23 cellular contexts compared by ENCODE assay signal in genomic region chr6:12693122-12693521, GRCh38.
"Had no signal": no experiment of that assay in that cellular context is flagged by ENCODE, and none has a peak within 500 bp of the region (broad histone marks: within the 10 kb centered on the region; RNA-seq: fewer than 3 reads in every experiment).

No MANE protein-coding gene starts in this region.

- H3K36me3 ChIP-seq: colonic mucosa, esophagus muscularis mucosa, esophagus squamous epithelium, gastrocnemius medialis, gastroesophageal sphincter, heart left ventricle, heart right ventricle had no signal

- H3K27ac ChIP-seq: colonic mucosa, coronary artery, dorsolateral prefrontal cortex, epithelial cell of prostate, esophagus muscularis mucosa, esophagus squamous epithelium, foreskin keratinocyte, gastrocnemius medialis, gastroesophageal sphincter, heart left ventricle, heart right ventricle had no signal

- H3K9me3 ChIP-seq: colonic mucosa, esophagus muscularis mucosa, esophagus squamous epithelium, gastrocnemius medialis, gastroesophageal sphincter, heart right ventricle had no signal

- DNase-seq: colonic mucosa; cortex of kidney; dermis blood vessel endothelial cell; dorsolateral prefrontal cortex; effector CD4-positive, alpha-beta T cell; effector CD8-positive, alpha-beta T cell; effector memory CD4-positive, alpha-beta T cell; effector memory CD8-positive, alpha-beta T cell; endodermal cell; erythroblast; esophagus squamous epithelium; foreskin fibroblast; foreskin keratinocyte; foreskin melanocyte; gastrocnemius medialis; glutamatergic neuron; head of caudate nucleus; heart left ventricle; heart right ventricle had no signal

- H3K27me3 ChIP-seq: colonic mucosa, esophagus muscularis mucosa, gastrocnemius medialis, gastroesophageal sphincter had no signal

- H3K4me3 ChIP-seq: colonic mucosa, coronary artery, dorsolateral prefrontal cortex, esophagus muscularis mucosa, esophagus squamous epithelium, gastrocnemius medialis, gastroesophageal sphincter, heart left ventricle, heart right ventricle had no signal
